Comparison of ENCODE assay signal across 10 cellular contexts in the genomic region with DNA sequence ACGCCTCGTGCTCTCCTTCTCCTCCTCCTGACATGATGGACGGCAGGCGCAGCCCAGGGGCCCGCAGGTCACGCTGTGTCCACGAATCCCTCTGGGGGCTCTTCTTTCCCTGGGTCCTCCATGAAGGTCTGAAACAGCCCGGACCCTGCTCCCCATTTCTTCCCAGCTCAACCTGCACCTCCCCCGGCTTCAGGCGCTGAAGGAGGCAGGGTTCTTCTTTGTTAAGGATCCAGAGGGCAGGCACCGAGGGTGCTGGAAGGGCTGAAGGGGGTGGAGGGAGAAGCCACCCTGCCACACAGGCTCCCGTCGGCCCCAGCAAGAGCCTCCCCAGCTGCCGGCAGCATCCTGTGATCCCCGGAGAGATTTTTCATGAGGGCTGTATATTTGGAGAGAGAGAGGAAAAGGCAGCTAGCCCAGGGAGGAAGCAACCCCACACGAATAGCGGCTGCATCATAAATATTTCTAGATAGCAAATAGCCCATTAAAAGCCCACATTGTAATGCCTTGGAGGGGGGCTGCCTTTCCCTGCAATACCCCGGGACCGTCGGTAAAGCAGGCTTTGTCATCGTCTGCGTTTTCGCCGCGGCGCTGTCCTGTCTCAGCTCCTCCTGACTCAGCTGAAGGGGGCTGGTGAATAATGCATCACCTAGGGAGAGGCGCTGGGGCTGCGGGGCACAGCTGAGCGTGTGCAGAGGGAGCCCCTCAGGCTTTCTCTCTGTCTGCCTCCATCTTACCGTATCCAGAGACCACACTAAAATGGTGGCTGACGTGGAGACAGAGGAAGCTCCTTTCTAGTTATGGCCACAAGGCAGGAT.
DNase-seq lines count a peak whose midpoint lies in the region; ATAC-seq and TF ChIP-seq lines count a peak whose summit lies in the region.
"Had no signal": no experiment of that assay in that cellular context is flagged by ENCODE, and none has a peak within 500 bp of the region (broad histone marks: within the 10 kb centered on the region; RNA-seq: fewer than 3 reads in every experiment).

No MANE protein-coding gene starts in this region.

- peak overlapping the region; percentile 65 for H3K4me3 ChIP-seq in endocrine pancreas (ENCODE audit: control insufficient read depth, insufficient read depth, low read length)

- CTCF ChIA-PET in RWPE1 (lab: Yijun Ruan, JAX): interaction anchor here (0.5 kb wide), 1 partner anchor 806 kb away, joined by 3 read pairs; no protein-coding TSS in a partner anchor

- H3K9ac ChIP-seq in ES-I3 (ENCODE audit: low read depth, low read length) (peak overlapping the region; percentile 36), endocrine pancreas (ENCODE audit: control insufficient read depth, insufficient read depth, low read length) (peak overlapping the region; percentile 24)

- ATAC-seq in HG03520 (IDR thresholded peaks at IDR 0.05; ENCODE audit: unreplicated experiment): no peak
- ATAC-seq in GM18502 (IDR thresholded peaks at IDR 0.05; ENCODE audit: poor library complexity, unreplicated experiment): no peak
- ATAC-seq in GM18517 (IDR thresholded peaks at IDR 0.05; ENCODE audit: unreplicated experiment): no peak
- ATAC-seq: activated T-helper 17 cell treated with anti-CD3 and anti-CD28 coated beads, Interleukin-2, amount 50 U/mL, for 72 hours had no signal

- DNase-seq in NCI-H2227 (lab: John Stamatoyannopoulos, UW; ENCODE audit: unreplicated experiment): peak; percentile 79
- peak in 48 of 56 donors; percentile 21 to 82 (median 60) for DNase-seq in nucleus accumbens (lab: John Stamatoyannopoulos, UW)
- no peak for DNase-seq in RWPE1 (ENCODE audit: low spot score)
- DNase-seq: NCI-H526 treated with DMSO at 0.1 percent for 48 hours had no signal

- no peak overlapping the region for H3K27ac ChIP-seq in RWPE1

- TF ChIP-seq CTCF in RWPE1 (conservative IDR thresholded peaks at IDR 0.05; ENCODE audit: low read depth): no peak

- H3K9me3 ChIP-seq in ES-I3 (ENCODE audit: control insufficient read depth, insufficient read depth, low read length) (no peaks in the 10 kb centered on the region), endocrine pancreas (ENCODE audit: control insufficient read depth, low read length) (no peaks in the 10 kb centered on the region)

- H3K36me3 ChIP-seq in ES-I3 (ENCODE audit: insufficient read depth, low read length) (no peaks in the 10 kb centered on the region; the same call in 1 of the 2 replicates), endocrine pancreas (ENCODE audit: control insufficient read depth, insufficient read depth, low read length) (no peaks in the 10 kb centered on the region)

- no peaks in the 10 kb centered on the region for H3K27me3 ChIP-seq in endocrine pancreas (ENCODE audit: control insufficient read depth, insufficient read depth, low read length)

- H3K4me1 ChIP-seq in ES-I3 (ENCODE audit: insufficient read depth, low read length): peaks cover 6% of the 10 kb centered on the region
- no peaks in the 10 kb centered on the region for H3K4me1 ChIP-seq in endocrine pancreas (ENCODE audit: control insufficient read depth, insufficient read depth, low read length)

- POLR2A ChIA-PET in RWPE1 (lab: Yijun Ruan, JAX; ENCODE audit: low non-redundant PET): no interaction called here
